Comparison of ENCODE assay signal across 29 cellular contexts in the genomic region with DNA sequence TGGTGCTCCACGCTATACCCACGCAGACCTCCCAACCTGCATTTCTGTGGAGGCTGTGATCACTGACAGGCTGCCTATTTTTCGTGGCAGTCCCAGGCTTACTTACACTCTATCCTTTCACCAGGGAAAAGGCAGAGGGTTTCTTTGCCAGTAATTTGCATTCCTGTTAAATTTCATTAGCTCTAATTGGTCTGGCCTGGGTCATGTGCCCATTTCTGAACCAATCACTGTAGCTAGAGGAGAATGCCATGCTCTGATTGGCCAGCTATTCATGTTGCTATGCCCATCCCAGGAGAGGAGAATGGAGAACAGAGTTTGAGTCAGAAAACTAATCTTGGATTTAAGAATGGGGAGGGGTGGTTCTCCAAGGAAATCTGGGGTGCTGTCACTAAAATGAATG. TPM values are rescaled to one million over a fixed set of nuclear protein-coding genes. Genes with fewer than 3 reads are reported as not detected.
DNase-seq lines count a peak whose midpoint lies in the region; ATAC-seq and TF ChIP-seq lines count a peak whose summit lies in the region.
"Had no signal": no experiment of that assay in that cellular context is flagged by ENCODE, and none has a peak within 500 bp of the region (broad histone marks: within the 10 kb centered on the region; RNA-seq: fewer than 3 reads in every experiment).

No MANE protein-coding gene starts in this region.

- no peak for TF ChIP-seq CTCF in WTC11 (IDR thresholded peaks at IDR 0.05)

- H3K9me3 Mint-ChIP-seq in WTC11: peaks cover 13% of the 10 kb centered on the region
- H3K9me3 Mint-ChIP-seq: activated T-helper 17 cell treated with anti-CD3 and anti-CD28 coated beads, Interleukin-2, amount 50 U/mL, for 72 hours; immature natural killer cell had no signal

- H3K36me3 Mint-ChIP-seq in WTC11: peaks cover 7% of the 10 kb centered on the region
- H3K36me3 Mint-ChIP-seq: CD4-positive, CD25-positive, alpha-beta regulatory T cell; immature natural killer cell had no signal

- no peak overlapping the region for H3K4me3 ChIP-seq in Jurkat, Clone E6-1 (ENCODE audit: low read length)
- H3K4me3 ChIP-seq: colonic mucosa, GM23248, left ventricle myocardium inferior, PC-9, psoas muscle, thoracic aorta had no signal

- POLR2A ChIA-PET in WTC11 (lab: Charles Lee): no interaction called here

- peaks cover 29% of the 10 kb centered on the region for H3K4me1 Mint-ChIP-seq in WTC11
- H3K4me1 Mint-ChIP-seq: activated T-helper 17 cell treated with anti-CD3 and anti-CD28 coated beads, Interleukin-2, amount 50 U/mL, for 72 hours; CD4-positive, CD25-positive, alpha-beta regulatory T cell; immature natural killer cell had no signal

- H3K4me3 Mint-ChIP-seq in WTC11: no peak overlapping the region
- H3K4me3 Mint-ChIP-seq: activated CD4-positive, alpha-beta memory T cell treated with anti-CD3 and anti-CD28 coated beads, Interleukin-2, amount 10 ng/mL, durations not matched to agents 7 days and 5 days; activated T-helper 17 cell treated with anti-CD3 and anti-CD28 coated beads, Interleukin-2, amount 50 U/mL, for 72 hours; CD4-positive, CD25-positive, alpha-beta regulatory T cell; effector memory CD8-positive, alpha-beta T cell; immature natural killer cell had no signal

- H3K27me3 Mint-ChIP-seq in WTC11 (ENCODE audit: low read depth): peaks cover 2% of the 10 kb centered on the region
- H3K27me3 Mint-ChIP-seq: CD4-positive, CD25-positive, alpha-beta regulatory T cell had no signal

- CTCF ChIA-PET in WTC11 (lab: Charles Lee): interaction anchor here (0.9 kb wide), 1 partner anchor 121 kb away, joined by 3 read pairs; no protein-coding TSS in a partner anchor

- DNase-seq in DMS 273 (lab: John Stamatoyannopoulos, UW; ENCODE audit: unreplicated experiment) (peak; percentile 49), DMS 273 treated with DMSO at 0.1 percent for 48 hours (lab: John Stamatoyannopoulos, UW) (no peak), WTC11 (ENCODE audit: low spot score) (no peak), putamen (ENCODE audit: low spot score) (peak; percentile 30), NCI-H1694 treated with DMSO at 0.1 percent for 48 hours (lab: John Stamatoyannopoulos, UW) (no peak)
- DNase-seq in Jurkat, Clone E6-1 (ENCODE audit: low read depth, low spot score): peak; percentile 6
- DNase-seq in activated CD4-positive, alpha-beta T cell treated with anti-CD3 and anti-CD28 coated beads for 4 hours: no peak
- DNase-seq: activated CD4-positive, alpha-beta memory T cell treated with anti-CD3 and anti-CD28 coated beads, Interleukin-2, amount 10 ng/mL, durations not matched to agents 7 days and 5 days; activated naive CD4-positive, alpha-beta T cell treated with anti-CD3 and anti-CD28 coated beads, Interleukin-2, amount 50 U/mL, for 16 hours; CD4-positive, CD25-positive, alpha-beta regulatory T cell; colonic mucosa; effector memory CD8-positive, alpha-beta T cell; foreskin keratinocyte; GM23248; immature natural killer cell; KBM-7; left ventricle myocardium inferior; NCI-H1436 treated with DMSO at 0.1 percent for 48 hours; PC-9; psoas muscle; SHP77 treated with DMSO at 0.1 percent for 48 hours; stimulated activated naive CD4-positive, alpha-beta T cell treated with Interleukin-2 at 50 U/mL for 16 hours; T-helper 1 cell had no signal

- 0 out of 2 replicates have a peak, but pooled peaks have one; percentile 15 for ATAC-seq in WTC11
- ATAC-seq in GM18511 (IDR thresholded peaks at IDR 0.05; ENCODE audit: unreplicated experiment): no peak
- ATAC-seq: activated T-helper 17 cell treated with anti-CD3 and anti-CD28 coated beads, Interleukin-2, amount 50 U/mL, for 72 hours; effector memory CD8-positive, alpha-beta T cell; esophagus mucosa; foreskin keratinocyte; psoas muscle had no signal

- no peak overlapping the region for H3K27ac Mint-ChIP-seq in WTC11
- H3K27ac Mint-ChIP-seq: activated CD4-positive, alpha-beta memory T cell treated with anti-CD3 and anti-CD28 coated beads, Interleukin-2, amount 10 ng/mL, durations not matched to agents 7 days and 5 days; activated T-helper 17 cell treated with anti-CD3 and anti-CD28 coated beads, Interleukin-2, amount 50 U/mL, for 72 hours; CD4-positive, CD25-positive, alpha-beta regulatory T cell; effector memory CD8-positive, alpha-beta T cell; immature natural killer cell had no signal

TF ChIP-seq in WTC11, 78 proteins besides CTCF, POLR2A, EP300 and RAD21:
- TF ChIP-seq, protein P1, sequence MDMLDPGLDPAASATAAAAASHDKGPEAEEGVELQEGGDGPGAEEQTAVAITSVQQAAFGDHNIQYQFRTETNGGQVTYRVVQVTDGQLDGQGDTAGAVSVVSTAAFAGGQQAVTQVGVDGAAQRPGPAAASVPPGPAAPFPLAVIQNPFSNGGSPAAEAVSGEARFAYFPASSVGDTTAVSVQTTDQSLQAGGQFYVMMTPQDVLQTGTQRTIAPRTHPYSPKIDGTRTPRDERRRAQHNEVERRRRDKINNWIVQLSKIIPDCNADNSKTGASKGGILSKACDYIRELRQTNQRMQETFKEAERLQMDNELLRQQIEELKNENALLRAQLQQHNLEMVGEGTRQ (CRISPR knock-in tag; IDR thresholded peaks at IDR 0.05): peak; percentile 83
- TF ChIP-seq, protein P2, sequence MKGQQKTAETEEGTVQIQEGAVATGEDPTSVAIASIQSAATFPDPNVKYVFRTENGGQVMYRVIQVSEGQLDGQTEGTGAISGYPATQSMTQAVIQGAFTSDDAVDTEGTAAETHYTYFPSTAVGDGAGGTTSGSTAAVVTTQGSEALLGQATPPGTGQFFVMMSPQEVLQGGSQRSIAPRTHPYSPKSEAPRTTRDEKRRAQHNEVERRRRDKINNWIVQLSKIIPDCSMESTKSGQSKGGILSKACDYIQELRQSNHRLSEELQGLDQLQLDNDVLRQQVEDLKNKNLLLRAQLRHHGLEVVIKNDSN (CRISPR knock-in tag; IDR thresholded peaks at IDR 0.05): peak; percentile 70; the same call in 1 of the 2 replicates
- TF ChIP-seq NFYB (CRISPR knock-in tag; conservative IDR thresholded peaks at IDR 0.05; ENCODE audit: low read depth) (peak; percentile 42), GTF2I (CRISPR knock-in tag; conservative IDR thresholded peaks at IDR 0.05) (no peak)
- TF ChIP-seq, protein P3, sequence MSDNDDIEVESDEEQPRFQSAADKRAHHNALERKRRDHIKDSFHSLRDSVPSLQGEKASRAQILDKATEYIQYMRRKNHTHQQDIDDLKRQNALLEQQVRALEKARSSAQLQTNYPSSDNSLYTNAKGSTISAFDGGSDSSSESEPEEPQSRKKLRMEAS (CRISPR knock-in tag; IDR thresholded peaks at IDR 0.05): no peak

RNA-seq across cellular contexts. Expression of gene TUNAR, which starts 43.2 kb away (rescaled TPM):
- polyA plus RNA-seq in Jurkat, Clone E6-1 (2012; ENCODE audit: insufficient read depth, insufficient read length): not detected
- total RNA-seq in WTC11 (2021): 36.3 to 57.6 TPM (median 57.0 TPM) in 3 replicates
- total RNA-seq: activated CD4-positive, alpha-beta memory T cell treated with anti-CD3 and anti-CD28 coated beads, Interleukin-2, amount 10 ng/mL, durations not matched to agents 7 days and 5 days; activated T-helper 17 cell treated with anti-CD3 and anti-CD28 coated beads, Interleukin-2, amount 50 U/mL, for 72 hours; bronchial epithelial cell; CD4-positive, CD25-positive, alpha-beta regulatory T cell; esophagus mucosa; foreskin keratinocyte; GM23248; left ventricle myocardium inferior; NCI-H460; PC-9; psoas muscle; thoracic aorta had no signal
- polyA plus RNA-seq: CD4-positive, CD25-positive, alpha-beta regulatory T cell; foreskin keratinocyte; GM23248; immature natural killer cell had no signal

Comparison
In these comparisons a context has a peak if more than half of its experiments do, and no peak if none do; other contexts are left out.
1. DNase-seq: peak in DMS 273 (single experiment), Jurkat, Clone E6-1 (single experiment) and putamen (single experiment); none in DMS 273 treated with DMSO at 0.1 percent for 48 hours (single experiment), WTC11 (single experiment), activated CD4-positive, alpha-beta T cell treated with anti-CD3 and anti-CD28 coated beads for 4 hours (0 of 2) and NCI-H1694 treated with DMSO at 0.1 percent for 48 hours (single experiment).